In genomic region chr7:77383333-77383740, GRCh38 we compare ENCODE assay signal across 22 cellular contexts. TPM values are rescaled to one million over a fixed set of nuclear protein-coding genes. Genes with fewer than 3 reads are reported as not detected.
A peak's percentile ranks its signal among the peaks of the same experiment; 100 is the strongest.
DNase-seq lines count a peak whose midpoint lies in the region; ATAC-seq and TF ChIP-seq lines count a peak whose summit lies in the region.
"Had no signal": no experiment of that assay in that cellular context is flagged by ENCODE, and none has a peak within 500 bp of the region (broad histone marks: within the 10 kb centered on the region; RNA-seq: fewer than 3 reads in every experiment).

No MANE protein-coding gene starts in this region.

- peaks cover 17% of the 10 kb centered on the region for H3K4me1 Mint-ChIP-seq in activated naive CD8-positive, alpha-beta T cell treated with anti-CD3 and anti-CD28 coated beads, Interleukin-2, amount 50 U/mL, for 24 hours
- H3K4me1 Mint-ChIP-seq in activated naive CD8-positive, alpha-beta T cell treated with anti-CD3 and anti-CD28 coated beads for 36 hours: peaks cover 4% of the 10 kb centered on the region
- H3K4me1 Mint-ChIP-seq in activated CD8-positive, alpha-beta T cell treated with anti-CD3 and anti-CD28 coated beads, Interleukin-2, amount 10 ng/mL, durations not matched to agents 7 days and 5 days (ENCODE audit: low read depth): peaks cover 9% of the 10 kb centered on the region

- H3K9me3 Mint-ChIP-seq in activated naive CD8-positive, alpha-beta T cell treated with anti-CD3 and anti-CD28 coated beads, Interleukin-2, amount 50 U/mL, for 24 hours: no peaks in the 10 kb centered on the region
- no peaks in the 10 kb centered on the region for H3K9me3 Mint-ChIP-seq in activated naive CD8-positive, alpha-beta T cell treated with anti-CD3 and anti-CD28 coated beads for 36 hours
- no peaks in the 10 kb centered on the region for H3K9me3 Mint-ChIP-seq in activated CD8-positive, alpha-beta T cell treated with anti-CD3 and anti-CD28 coated beads, Interleukin-2, amount 10 ng/mL, durations not matched to agents 7 days and 5 days (ENCODE audit: insufficient read depth)
- H3K9me3 Mint-ChIP-seq: nephron progenitor cell had no signal

- no peaks in the 10 kb centered on the region for H3K36me3 ChIP-seq in smooth muscle cell (ENCODE audit: low read depth)
- H3K36me3 ChIP-seq: cardiac muscle cell, right atrium auricular region, SJSA1 had no signal

- 31% methylated on average over 6 of the region's 6 CpGs for WGBS in smooth muscle cell (ENCODE audit: low lambda C conversion rate)

- H3K9ac ChIP-seq in smooth muscle cell (ENCODE audit: low read depth): peak overlapping the region; percentile 2

- H3F3A ChIP-seq in smooth muscle cell (ENCODE audit: low read depth): no peaks in the 10 kb centered on the region

- peak overlapping the region; percentile 7 for H3K27ac Mint-ChIP-seq in activated naive CD8-positive, alpha-beta T cell treated with anti-CD3 and anti-CD28 coated beads, Interleukin-2, amount 50 U/mL, for 24 hours
- H3K27ac Mint-ChIP-seq in activated naive CD8-positive, alpha-beta T cell treated with anti-CD3 and anti-CD28 coated beads for 36 hours: no peak overlapping the region
- no peak overlapping the region for H3K27ac Mint-ChIP-seq in activated CD8-positive, alpha-beta T cell treated with anti-CD3 and anti-CD28 coated beads, Interleukin-2, amount 10 ng/mL, durations not matched to agents 7 days and 5 days
- H3K27ac Mint-ChIP-seq: CD4-positive, CD25-positive, alpha-beta regulatory T cell; nephron progenitor cell had no signal

- no peaks in the 10 kb centered on the region for H3K4me1 ChIP-seq in smooth muscle cell (ENCODE audit: low read depth)

- peak overlapping the region; percentile 86 for H2AFZ ChIP-seq in smooth muscle cell (ENCODE audit: low read depth)

- H3K27me3 ChIP-seq in smooth muscle cell (ENCODE audit: low read depth): peaks cover 9% of the 10 kb centered on the region
- H3K27me3 ChIP-seq: cardiac muscle cell, right atrium auricular region, SJSA1, suprapubic skin had no signal

- POLR2A ChIA-PET in activated CD8-positive, alpha-beta T cell treated with anti-CD3 and anti-CD28 coated beads, Interleukin-2, amount 10 ng/mL, durations not matched to agents 7 days and 5 days (lab: Charles Lee): no interaction called here

- H3K79me2 ChIP-seq in smooth muscle cell (ENCODE audit: low read depth): no peaks in the 10 kb centered on the region

- CTCF ChIA-PET in activated CD8-positive, alpha-beta T cell treated with anti-CD3 and anti-CD28 coated beads, Interleukin-2, amount 10 ng/mL, durations not matched to agents 7 days and 5 days (lab: Charles Lee): no interaction called here

- H3K36me3 Mint-ChIP-seq in activated naive CD8-positive, alpha-beta T cell treated with anti-CD3 and anti-CD28 coated beads, Interleukin-2, amount 50 U/mL, for 24 hours (ENCODE audit: low read depth): peaks cover 2% of the 10 kb centered on the region
- peaks cover 4% of the 10 kb centered on the region for H3K36me3 Mint-ChIP-seq in activated naive CD8-positive, alpha-beta T cell treated with anti-CD3 and anti-CD28 coated beads for 36 hours
- H3K36me3 Mint-ChIP-seq in activated CD8-positive, alpha-beta T cell treated with anti-CD3 and anti-CD28 coated beads, Interleukin-2, amount 10 ng/mL, durations not matched to agents 7 days and 5 days (ENCODE audit: low read depth): no peaks in the 10 kb centered on the region

- no peak for TF ChIP-seq CTCF in smooth muscle cell (IDR thresholded peaks at IDR 0.05; ENCODE audit: borderline replicate concordance, insufficient read depth, poor library complexity, severe bottlenecking)

- no peak overlapping the region for H3K4me3 ChIP-seq in smooth muscle cell
- H3K4me3 ChIP-seq: cardiac muscle cell, lung, right atrium auricular region, SJSA1, suprapubic skin had no signal

- H3K27me3 Mint-ChIP-seq in activated naive CD8-positive, alpha-beta T cell treated with anti-CD3 and anti-CD28 coated beads, Interleukin-2, amount 50 U/mL, for 24 hours: no peaks in the 10 kb centered on the region
- no peaks in the 10 kb centered on the region for H3K27me3 Mint-ChIP-seq in activated naive CD8-positive, alpha-beta T cell treated with anti-CD3 and anti-CD28 coated beads for 36 hours
- H3K27me3 Mint-ChIP-seq in activated CD8-positive, alpha-beta T cell treated with anti-CD3 and anti-CD28 coated beads, Interleukin-2, amount 10 ng/mL, durations not matched to agents 7 days and 5 days (ENCODE audit: low read depth): peaks cover 3% of the 10 kb centered on the region

- no peaks in the 10 kb centered on the region for H4K20me1 ChIP-seq in smooth muscle cell (ENCODE audit: low read depth)

- H3K4me3 Mint-ChIP-seq in activated naive CD8-positive, alpha-beta T cell treated with anti-CD3 and anti-CD28 coated beads, Interleukin-2, amount 50 U/mL, for 24 hours: no peak overlapping the region
- H3K4me3 Mint-ChIP-seq in activated naive CD8-positive, alpha-beta T cell treated with anti-CD3 and anti-CD28 coated beads for 36 hours: no peak overlapping the region
- no peak overlapping the region for H3K4me3 Mint-ChIP-seq in activated CD8-positive, alpha-beta T cell treated with anti-CD3 and anti-CD28 coated beads, Interleukin-2, amount 10 ng/mL, durations not matched to agents 7 days and 5 days
- H3K4me3 Mint-ChIP-seq: CD4-positive, CD25-positive, alpha-beta regulatory T cell; nephron progenitor cell had no signal

- peak overlapping the region; percentile 73 for H3K4me2 ChIP-seq in smooth muscle cell

- ATAC-seq in activated naive CD8-positive, alpha-beta T cell treated with anti-CD3 and anti-CD28 coated beads, Interleukin-2, amount 50 U/mL, for 24 hours: peak; percentile 20
- ATAC-seq in HG03095 (IDR thresholded peaks at IDR 0.05; ENCODE audit: unreplicated experiment): no peak
- ATAC-seq in activated CD8-positive, alpha-beta T cell treated with anti-CD3 and anti-CD28 coated beads, Interleukin-2, amount 10 ng/mL, durations not matched to agents 7 days and 5 days: no peak

- H3K27ac ChIP-seq in smooth muscle cell (ENCODE audit: low read depth): peak overlapping the region; percentile 54
- H3K27ac ChIP-seq: cardiac muscle cell, right atrium auricular region, SJSA1, suprapubic skin had no signal

- H3K9me3 ChIP-seq in smooth muscle cell (replicated peaks; ENCODE audit: low read depth): no peaks in the 10 kb centered on the region
- H3K9me3 ChIP-seq: right atrium auricular region, SJSA1, suprapubic skin had no signal

- no peak for DNase-seq in activated naive CD8-positive, alpha-beta T cell treated with anti-CD3 and anti-CD28 coated beads, Interleukin-2, amount 50 U/mL, for 24 hours
- no peak for DNase-seq in activated naive CD8-positive, alpha-beta T cell treated with anti-CD3 and anti-CD28 coated beads for 36 hours
- peak; percentile 53 for DNase-seq in astrocyte of the hippocampus (ENCODE audit: low read depth, low spot score)
- DNase-seq in islet precursor cell: peak; percentile 63
- no peak for DNase-seq in smooth muscle cell (lab: John Stamatoyannopoulos, UW; ENCODE audit: unreplicated experiment)
- no peak for DNase-seq in activated CD8-positive, alpha-beta T cell treated with anti-CD3 and anti-CD28 coated beads, Interleukin-2, amount 10 ng/mL, durations not matched to agents 7 days and 5 days
- DNase-seq in NCI-H2029 (lab: John Stamatoyannopoulos, UW): no peak
- DNase-seq: activated CD4-positive, CD25-positive, alpha-beta regulatory T cell treated with anti-CD3 and anti-CD28 coated beads, Interleukin-2, amount 50 U/mL, for 72 hours; activated naive CD4-positive, alpha-beta T cell treated with anti-CD3 and anti-CD28 coated beads, Interleukin-2, amount 50 U/mL, for 16 hours; CD4-positive, CD25-positive, alpha-beta regulatory T cell; DMS79 treated with DMSO at 0.1 percent for 48 hours; foreskin melanocyte; NCI-H2081; NCI-H524; nephron progenitor cell; stimulated activated CD4-positive, alpha-beta T cell treated with anti-CD3 and anti-CD28 coated beads, Interleukin-2, amount 100 ng/mL, for 24 hours had no signal

RNA-seq across cellular contexts. Expression of gene GSAP, which starts 32.8 kb away (rescaled TPM):
- total RNA-seq in activated naive CD8-positive, alpha-beta T cell treated with anti-CD3 and anti-CD28 coated beads for 36 hours: 1 to 10 TPM; 1.7 TPM
- 0.94 and 3.2 TPM in 2 replicates for total RNA-seq in smooth muscle cell
- 0.45 and 1.1 TPM in 2 replicates for polyA plus RNA-seq in smooth muscle cell
- 1 to 10 TPM; 2.2 to 3.9 TPM for total RNA-seq in activated CD8-positive, alpha-beta T cell treated with anti-CD3 and anti-CD28 coated beads, Interleukin-2, amount 10 ng/mL, durations not matched to agents 7 days and 5 days

Comparison
In these comparisons a context has a peak if more than half of its experiments do, and no peak if none do; other contexts are left out.
1. DNase-seq: peak in astrocyte of the hippocampus (single experiment) and islet precursor cell (single experiment); none in activated naive CD8-positive, alpha-beta T cell treated with anti-CD3 and anti-CD28 coated beads, Interleukin-2, amount 50 U/mL, for 24 hours (single experiment), activated naive CD8-positive, alpha-beta T cell treated with anti-CD3 and anti-CD28 coated beads for 36 hours (single experiment), smooth muscle cell (single experiment), activated CD8-positive, alpha-beta T cell treated with anti-CD3 and anti-CD28 coated beads, Interleukin-2, amount 10 ng/mL, durations not matched to agents 7 days and 5 days (single experiment) and NCI-H2029 (single experiment).